Comparison of ENCODE assay signal across 9 cellular contexts in the genomic region with DNA sequence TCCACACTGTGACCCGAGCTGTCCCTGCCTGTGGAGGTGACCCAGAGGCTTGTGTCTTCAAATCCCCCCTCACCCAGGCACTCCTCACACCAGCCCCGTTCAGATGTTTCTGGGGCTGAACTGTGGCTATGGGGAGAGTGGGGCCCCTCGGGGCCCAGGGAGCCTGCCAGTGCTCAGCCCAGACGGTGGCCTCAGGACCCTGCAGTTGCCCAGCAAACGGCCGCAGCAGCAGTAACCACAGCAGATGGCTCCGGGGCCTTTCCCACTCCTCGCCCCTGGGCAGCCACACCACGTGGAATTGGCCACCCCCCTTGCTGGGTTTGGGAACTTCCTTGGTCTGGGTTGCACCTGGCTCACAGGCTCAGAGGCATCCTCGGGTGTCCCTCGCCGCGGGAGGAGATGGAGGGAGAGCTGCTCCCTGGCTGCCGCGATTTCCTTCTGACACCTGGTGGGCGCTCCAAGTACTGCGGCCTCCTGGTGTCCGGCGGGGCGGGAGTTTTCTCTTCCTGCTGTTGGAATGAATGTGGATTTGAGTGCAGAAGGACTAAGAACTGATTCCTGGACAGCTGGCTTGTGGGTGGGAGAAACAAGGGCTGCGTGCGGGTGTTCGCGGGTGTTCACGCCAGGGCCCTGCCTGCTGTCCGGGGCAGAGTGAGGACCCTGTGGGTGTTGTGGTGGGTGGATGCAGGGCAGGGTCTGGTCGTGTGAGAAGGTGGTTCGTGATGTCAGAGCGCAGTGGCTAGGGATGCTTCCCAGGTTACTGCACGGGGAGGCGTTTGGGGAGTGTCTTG.
A peak's percentile ranks its signal among the peaks of the same experiment; 100 is the strongest.
DNase-seq lines count a peak whose midpoint lies in the region; ATAC-seq and TF ChIP-seq lines count a peak whose summit lies in the region.
"Had no signal": no experiment of that assay in that cellular context is flagged by ENCODE, and none has a peak within 500 bp of the region (broad histone marks: within the 10 kb centered on the region; RNA-seq: fewer than 3 reads in every experiment).

No MANE protein-coding gene starts in this region.

- no peak overlapping the region for H3K56ac ChIP-seq in H9 (ENCODE audit: insufficient read length, low read depth, low read length)

- H3K9me3 Mint-ChIP-seq in CD14-positive monocyte: peaks cover 0 to 3% (median 0%) of the 10 kb centered on the region in 7 donors
- H3K9me3 Mint-ChIP-seq in H9: no peaks in the 10 kb centered on the region

- TF ChIP-seq CTCF in CD14-positive monocyte (IDR thresholded peaks at IDR 0.05) (peak; percentile 75), H9 (conservative IDR thresholded peaks at IDR 0.05) (peak; percentile 91)

- no peaks in the 10 kb centered on the region for H4K20me1 ChIP-seq in H9 (ENCODE audit: control insufficient read depth, insufficient read depth, insufficient read length)

- no peak overlapping the region for H3K14ac ChIP-seq in H9 (ENCODE audit: insufficient read depth, low read length)

- no peak overlapping the region for H3K4me3 ChIP-seq in SJCRH30

- no peak overlapping the region for H2BK15ac ChIP-seq in H9 (ENCODE audit: low read depth, low read length)

- H2BK5ac ChIP-seq in H9 (ENCODE audit: insufficient read length, low read length): no peak overlapping the region

- H3K27me3 Mint-ChIP-seq in CD14-positive monocyte (ENCODE audit: low read depth in 3 of 3): peaks cover 6 to 14% (median 7%) of the 10 kb centered on the region in 3 donors
- peaks cover 2% of the 10 kb centered on the region; the same call in 1 of the 2 replicates for H3K27me3 Mint-ChIP-seq in H9 (ENCODE audit: low read depth)

- H3K36me3 ChIP-seq in SJCRH30: no peaks in the 10 kb centered on the region; the same call in 1 of the 2 replicates

- H2BK120ac ChIP-seq in H9 (ENCODE audit: low read depth, low read length, poor library complexity, severe bottlenecking): no peak overlapping the region

- no CpG with 5 or more reads among the region's 31 CpGs for WGBS in H9 (ENCODE audit: extremely low coverage, insufficient read length, low lambda C conversion rate)

- H3K9me3 ChIP-seq in H9 (ENCODE audit: control insufficient read depth, low read depth, low read length) (no peaks in the 10 kb centered on the region), SJCRH30 (replicated peaks) (no peaks in the 10 kb centered on the region)

- H3K27ac ChIP-seq in H9 (ENCODE audit: insufficient read length, low read depth, low read length) (no peak overlapping the region), SJCRH30 (peak overlapping the region; percentile 32)

- no peak overlapping the region for H2BK12ac ChIP-seq in H9 (ENCODE audit: insufficient read length, low read depth, low read length)

- no peak overlapping the region for H3K27ac Mint-ChIP-seq in CD14-positive monocyte
- peak overlapping the region in 1 of 3 experiments; percentile 56; a peak in 1 of 7 replicates for H3K27ac Mint-ChIP-seq in H9
- H3K27ac Mint-ChIP-seq: IgD-negative memory B cell had no signal

- no peak overlapping the region for H2BK20ac ChIP-seq in H9 (ENCODE audit: low read depth, low read length, poor library complexity, severe bottlenecking)

- H3K23me2 ChIP-seq in H9 (ENCODE audit: insufficient read length, low read depth, low read length, poor library complexity, severe bottlenecking): no peaks in the 10 kb centered on the region

- H2AK5ac ChIP-seq in H9 (ENCODE audit: insufficient read length, low read length): no peak overlapping the region

- no peaks in the 10 kb centered on the region for H3K4me1 Mint-ChIP-seq in CD14-positive monocyte
- H3K4me1 Mint-ChIP-seq in H9: peaks cover 5 to 6% of the 10 kb centered on the region in 2 experiments
- H3K4me1 Mint-ChIP-seq: IgD-negative memory B cell had no signal

- no peak overlapping the region for H2AFZ ChIP-seq in H9 (ENCODE audit: low read length)

- H4K8ac ChIP-seq in H9 (replicated peaks; ENCODE audit: insufficient read length, low read depth, low read length): no peak overlapping the region

- H3K18ac ChIP-seq in H9 (ENCODE audit: insufficient read length, low read depth, low read length): no peak overlapping the region

- H3K79me1 ChIP-seq in H9 (ENCODE audit: insufficient read depth, low read depth, low read length, poor library complexity, severe bottlenecking): no peaks in the 10 kb centered on the region

- H3K23ac ChIP-seq in H9 (ENCODE audit: insufficient read length, low read depth, low read length): no peak overlapping the region

- no peaks in the 10 kb centered on the region for H3K27me3 ChIP-seq in H9 (ENCODE audit: insufficient read depth, low read length)
- H3K27me3 ChIP-seq in SJCRH30: no peaks in the 10 kb centered on the region

- no peak overlapping the region for H3T11ph ChIP-seq in H9 (ENCODE audit: low read length)

- H3K9ac ChIP-seq in H9 (ENCODE audit: extremely low read depth, insufficient read length, low read length): no peak overlapping the region

- H3K4me1 ChIP-seq in H9 (ENCODE audit: insufficient read depth, low read length): no peaks in the 10 kb centered on the region
- H3K4me1 ChIP-seq in SJCRH30: peaks cover 51% of the 10 kb centered on the region

- no peaks in the 10 kb centered on the region for H3K36me3 Mint-ChIP-seq in CD14-positive monocyte
- H3K36me3 Mint-ChIP-seq in H9 (ENCODE audit: insufficient read depth in 1 of 3, low read depth in 3 of 3): no peaks in the 10 kb centered on the region; a peak in 2 of 7 replicates
- H3K36me3 Mint-ChIP-seq: IgD-negative memory B cell had no signal

- peak overlapping the region in 1 of 2 donors; percentile 22 for H3K4me3 Mint-ChIP-seq in CD14-positive monocyte
- no peak overlapping the region; a peak in 1 of 5 replicates for H3K4me3 Mint-ChIP-seq in H9

- H3K4ac ChIP-seq in H9 (ENCODE audit: low read depth, low read length): no peak overlapping the region; the same call in 1 of the 2 replicates

- no peak overlapping the region for H4K5ac ChIP-seq in H9 (ENCODE audit: insufficient read length, low read depth, low read length)

- DNase-seq in CD14-positive monocyte (ENCODE audit: low spot score): no peak
- DNase-seq in H9: peak; percentile 77
- peak; percentile 96 to 98 for DNase-seq in SJCRH30
- DNase-seq in astrocyte of the hippocampus (ENCODE audit: low read depth, low spot score): peak; percentile 73
- peak; percentile 96 for DNase-seq in iPS-NIHi11 (ENCODE audit: low spot score)
- DNase-seq in stimulated activated CD4-positive, alpha-beta T cell treated with anti-CD3 and anti-CD28 coated beads, Interleukin-12 subunit alpha, Interleukin-12 subunit beta, amount 100 ng/mL, for 48 hours (ENCODE audit: low read depth in 2 of 3, low spot score in 1 of 3): peak; percentile 3 to 26 (median 25)

- H4K91ac ChIP-seq in H9 (ENCODE audit: insufficient read length, low read depth, low read length): no peak overlapping the region

- H3K4me2 ChIP-seq in H9 (ENCODE audit: insufficient read depth, insufficient read length, low read length): no peak overlapping the region

- intact Hi-C loops in CD14-positive monocyte (cut with micrococcal nuclease): no loop called here

- H3K79me2 ChIP-seq in H9 (ENCODE audit: insufficient read depth, low read length): no peaks in the 10 kb centered on the region

- no peak for ATAC-seq in GM18870 (IDR thresholded peaks at IDR 0.05; ENCODE audit: unreplicated experiment)
- ATAC-seq in HG02759 (IDR thresholded peaks at IDR 0.05; ENCODE audit: unreplicated experiment): no peak
